1 cellular context compared by ENCODE assay signal in genomic region chr1:26950602-26951001, GRCh38.
TF ChIP-seq lines count a peak whose summit lies in the region.

No MANE protein-coding gene starts in this region.

TF ChIP-seq in K562, 482 proteins besides CTCF, POLR2A, EP300 and RAD21 (continued from another document):
- TF ChIP-seq ZNF449 (CRISPR knock-in tag; IDR thresholded peaks at IDR 0.05) = no peak
- no peak for TF ChIP-seq PPARD (CRISPR knock-in tag; IDR thresholded peaks at IDR 0.05)
- no peak for TF ChIP-seq POLR3A (IDR thresholded peaks at IDR 0.05; ENCODE audit: borderline replicate concordance, extremely low read depth, insufficient read depth, insufficient read length)
- peak; percentile 49; the same call in 1 of the 2 replicates for TF ChIP-seq PKNOX1 (IDR thresholded peaks at IDR 0.05)
- TF ChIP-seq ELF2 (CRISPR knock-in tag; IDR thresholded peaks at IDR 0.05) = no peak
- TF ChIP-seq CREBBP (IDR thresholded peaks at IDR 0.05; ENCODE audit: low read depth, low read length) = no peak
- TF ChIP-seq KAT2B (IDR thresholded peaks at IDR 0.05; ENCODE audit: low read depth, low read length) = no peak
- no peak for TF ChIP-seq ZNF655 (CRISPR knock-in tag; IDR thresholded peaks at IDR 0.05)
- TF ChIP-seq GABPA (tag; conservative IDR thresholded peaks at IDR 0.05; ENCODE audit: low read depth) = no peak
- TF ChIP-seq MLLT1 (IDR thresholded peaks at IDR 0.05) = 0 out of 4 replicates have a peak, but pooled peaks of 1 of the 2 experiments have one; percentile 63
- no peak for TF ChIP-seq MCM2 (IDR thresholded peaks at IDR 0.05; ENCODE audit: low read depth)
- TF ChIP-seq MTA1 (IDR thresholded peaks at IDR 0.05; ENCODE audit: borderline replicate concordance) = no peak
- no peak for TF ChIP-seq TOE1 (IDR thresholded peaks at IDR 0.05; ENCODE audit: borderline replicate concordance)
- TF ChIP-seq TOE1 (CRISPR knock-in tag; IDR thresholded peaks at IDR 0.05; ENCODE audit: borderline replicate concordance, low read depth) = no peak
- TF ChIP-seq NKRF (IDR thresholded peaks at IDR 0.05; ENCODE audit: borderline replicate concordance) = no peak
- 0 out of 2 replicates have a peak, but pooled peaks have one; percentile 15 for TF ChIP-seq CREM (IDR thresholded peaks at IDR 0.05; ENCODE audit: low read depth)
- no peak for TF ChIP-seq ZNF699 (CRISPR knock-in tag; IDR thresholded peaks at IDR 0.05; ENCODE audit: insufficient replicate concordance)
- no peak for TF ChIP-seq ZNF785 (CRISPR knock-in tag; IDR thresholded peaks at IDR 0.05)
- no peak for TF ChIP-seq BCOR (IDR thresholded peaks at IDR 0.05)
- TF ChIP-seq ZBED1 (IDR thresholded peaks at IDR 0.05) = no peak
- TF ChIP-seq LEF1 (IDR thresholded peaks at IDR 0.05) = no peak
- TF ChIP-seq CHD4 (IDR thresholded peaks at IDR 0.05; ENCODE audit: insufficient read depth, insufficient replicate concordance, low read depth, low read length, poor library complexity, severe bottlenecking) = no peak
- TF ChIP-seq HDAC3 (IDR thresholded peaks at IDR 0.05; ENCODE audit: borderline replicate concordance, partially characterized antibody) = no peak
- no peak for TF ChIP-seq SP2 (IDR thresholded peaks at IDR 0.05; ENCODE audit: extremely low read depth, low read depth, low read length, poor library complexity, severe bottlenecking)
- TF ChIP-seq ARID4B (CRISPR knock-in tag; IDR thresholded peaks at IDR 0.05) = no peak
- TF ChIP-seq JUND (IDR thresholded peaks at IDR 0.05; ENCODE audit: borderline replicate concordance, low read depth, low read length) = peak; percentile 20; the same call in 1 of the 2 replicates
- no peak for TF ChIP-seq JUND (tag; IDR thresholded peaks at IDR 0.05; ENCODE audit: borderline replicate concordance, low read depth, low read length)
- TF ChIP-seq BCLAF1 (IDR thresholded peaks at IDR 0.05; ENCODE audit: borderline replicate concordance in 1 of 2, control insufficient read depth in 1 of 2, low read depth in 2 of 2, low read length in 1 of 2) = no peak
- TF ChIP-seq MAFG (tag; conservative IDR thresholded peaks at IDR 0.05) = peak; percentile 36; the same call in 1 of the 2 replicates
- TF ChIP-seq PHF8 (IDR thresholded peaks at IDR 0.05; ENCODE audit: borderline replicate concordance, low read length) = no peak
- no peak for TF ChIP-seq MEF2A (IDR thresholded peaks at IDR 0.05; ENCODE audit: control insufficient read depth, low read depth, low read length)
- TF ChIP-seq ZNF316 (IDR thresholded peaks at IDR 0.05) = peak; percentile 79
- no peak for TF ChIP-seq HDAC6 (IDR thresholded peaks at IDR 0.05; ENCODE audit: low read depth, low read length)
- no peak for TF ChIP-seq MITF (IDR thresholded peaks at IDR 0.05)
- peak; percentile 60 for TF ChIP-seq MAFK (IDR thresholded peaks at IDR 0.05; ENCODE audit: low read length)
